In genomic region chrX:118974088-118974907, GRCh38 we compare ENCODE assay signal across 8 cellular contexts. TPM values are rescaled to one million over a fixed set of nuclear protein-coding genes. Genes with fewer than 3 reads are reported as not detected.
DNase-seq lines count a peak whose midpoint lies in the region; ATAC-seq and TF ChIP-seq lines count a peak whose summit lies in the region.

Gene LONRF3, plus strand, starts transcription at chrX:118974618. Its CDS starts 163 bp downstream, at chrX:118974781.

- H3K4me3 Mint-ChIP-seq in CD8-positive, alpha-beta T cell: peak within 1 kb of the TSS; percentile 87
- H3K4me3 Mint-ChIP-seq in IgD-negative memory B cell: peak within 1 kb of the TSS; percentile 81 to 94 (median 91)
- H3K4me3 Mint-ChIP-seq in immature natural killer cell: peak within 1 kb of the TSS; percentile 88 to 99 (median 89)

- H3K27ac Mint-ChIP-seq in CD8-positive, alpha-beta T cell: peak within 1 kb of the TSS; percentile 91
- H3K27ac Mint-ChIP-seq in IgD-negative memory B cell (peak within 1 kb of the TSS; percentile 53 to 96 (median 82)), immature natural killer cell (peak within 1 kb of the TSS; percentile 90 to 99 (median 96))

- H3K27me3 Mint-ChIP-seq in CD8-positive, alpha-beta T cell (ENCODE audit: low read depth): peaks cover 8% of the 10 kb centered on the region
- peaks cover 17% of the 10 kb centered on the region for H3K27me3 Mint-ChIP-seq in IgD-negative memory B cell
- H3K27me3 Mint-ChIP-seq in immature natural killer cell (ENCODE audit: low read depth in 3 of 3): peaks cover 14 to 18% (median 14%) of the 10 kb centered on the region in 3 donors

- in situ Hi-C loops in mammary epithelial cell (cut with MboI; ENCODE audit: low sequenced_read_pairs in 2 of 2): no loop called here

- peak within 1 kb of the TSS; percentile 68 for H2AFZ ChIP-seq in mammary epithelial cell (ENCODE audit: low read depth, low read length)

- no peaks in the 10 kb centered on the region for H3K36me3 ChIP-seq in CD8-positive, alpha-beta T cell (ENCODE audit: insufficient read depth, low read length)
- H3K36me3 ChIP-seq in WERI-Rb-1: no peaks in the 10 kb centered on the region
- no peaks in the 10 kb centered on the region for H3K36me3 ChIP-seq in mammary epithelial cell (ENCODE audit: insufficient read depth, low read length)
- H3K36me3 ChIP-seq in skeletal muscle tissue (ENCODE audit: control insufficient read depth in 3 of 3, insufficient read depth in 3 of 3, low read length in 3 of 3): no peaks in the 10 kb centered on the region

- WGBS in mammary epithelial cell (ENCODE audit: low coverage, missing lambda C conversion rate): 40% methylated on average over 13 of the region's 45 CpGs

- H3K4me1 ChIP-seq in CD8-positive, alpha-beta T cell (ENCODE audit: insufficient read depth, low read length): peaks cover 6% of the 10 kb centered on the region
- H3K4me1 ChIP-seq in mammary epithelial cell (ENCODE audit: insufficient read depth, low read length) (peaks cover 19% of the 10 kb centered on the region), skeletal muscle tissue (ENCODE audit: control insufficient read depth in 3 of 3, insufficient read depth in 3 of 3, low read length in 3 of 3) (peaks cover 2 to 13% (median 8%) of the 10 kb centered on the region in 3 donors)

- POLR2A ChIA-PET in CD8-positive, alpha-beta T cell (lab: Charles Lee): no interaction called here

- no peaks in the 10 kb centered on the region for H3K9me3 Mint-ChIP-seq in CD8-positive, alpha-beta T cell
- H3K9me3 Mint-ChIP-seq in IgD-negative memory B cell (peaks cover 0 to 2% (median 0%) of the 10 kb centered on the region in 3 donors), immature natural killer cell (no peaks in the 10 kb centered on the region)

- ATAC-seq in CD8-positive, alpha-beta T cell: peak; percentile 50

- no TSS peak for BruUV-seq in mammary epithelial cell (replicated peaks; lab: Mats Ljungman, UMichigan)

- H4K20me1 ChIP-seq in mammary epithelial cell (ENCODE audit: insufficient read depth, low read length): no peaks in the 10 kb centered on the region

- intact Hi-C loops in CD8-positive, alpha-beta T cell (cut with DNase I, micrococcal nuclease): loop anchor here in 1 of 2 experiments (2.0 to 10.0 kb wide), 2 partner anchors 31 to 261 kb away; partner anchors contain the start of gene PGRMC1
- intact Hi-C loops in mammary epithelial cell (cut with micrococcal nuclease): no loop called here

- peak within 1 kb of the TSS; percentile 49 for H3K27ac ChIP-seq in CD8-positive, alpha-beta T cell (ENCODE audit: low read depth, low read length)
- H3K27ac ChIP-seq in WERI-Rb-1 (no peak within 1 kb of the TSS), mammary epithelial cell (ENCODE audit: insufficient read depth, low read depth, low read length) (no peak within 1 kb of the TSS), skeletal muscle tissue (ENCODE audit: low read depth, low read length) (peak within 1 kb of the TSS; percentile 92)

- peak; percentile 26 to 75 (median 57) for DNase-seq in CD8-positive, alpha-beta T cell
- DNase-seq in WERI-Rb-1: peak; percentile 7
- DNase-seq in mammary epithelial cell: no peak
- DNase-seq in immature natural killer cell: peak; percentile 69 to 74 (median 72)
- DNase-seq in T1000 (lab: John Stamatoyannopoulos, UW): no peak
- DNase-seq in COLO829 (ENCODE audit: low spot score): no peak

- CTCF ChIA-PET in CD8-positive, alpha-beta T cell (lab: Charles Lee): interaction anchor here (0.6 kb wide), 1 partner anchor 96 kb away, joined by 3 read pairs; no protein-coding TSS in a partner anchor
- CTCF ChIA-PET in mammary epithelial cell (lab: Charles Lee; ENCODE audit: low non-redundant PET): no interaction called here

- H3K36me3 Mint-ChIP-seq in CD8-positive, alpha-beta T cell: peaks cover 2% of the 10 kb centered on the region
- H3K36me3 Mint-ChIP-seq in IgD-negative memory B cell: peaks cover 2% of the 10 kb centered on the region
- H3K36me3 Mint-ChIP-seq in immature natural killer cell: no peaks in the 10 kb centered on the region

- H3K27me3 ChIP-seq in CD8-positive, alpha-beta T cell (ENCODE audit: insufficient read depth, low read length): no peaks in the 10 kb centered on the region
- H3K27me3 ChIP-seq in WERI-Rb-1 (ENCODE audit: insufficient read depth, low read depth, severe bottlenecking): peaks cover 77% of the 10 kb centered on the region
- H3K27me3 ChIP-seq in mammary epithelial cell (ENCODE audit: insufficient read depth, low read length): peaks cover 10% of the 10 kb centered on the region
- peaks cover 0 to 3% (median 3%) of the 10 kb centered on the region in 3 donors for H3K27me3 ChIP-seq in skeletal muscle tissue (ENCODE audit: control insufficient read depth in 3 of 3, insufficient read depth in 3 of 3, low read length in 3 of 3)

- H3K4me1 Mint-ChIP-seq in CD8-positive, alpha-beta T cell (ENCODE audit: low read depth): peaks cover 21% of the 10 kb centered on the region
- H3K4me1 Mint-ChIP-seq in IgD-negative memory B cell (peaks cover 10 to 19% (median 10%) of the 10 kb centered on the region in 3 donors), immature natural killer cell (peaks cover 26 to 28% of the 10 kb centered on the region in 2 donors)

- TF ChIP-seq CTCF in CD8-positive, alpha-beta T cell (IDR thresholded peaks at IDR 0.05): no peak
- TF ChIP-seq CTCF in WERI-Rb-1 (IDR thresholded peaks at IDR 0.05; ENCODE audit: low read depth, low read length) (no peak), mammary epithelial cell (conservative IDR thresholded peaks at IDR 0.05 in 1 of 2, IDR thresholded peaks at IDR 0.05 in 1 of 2; ENCODE audit: extremely low read depth in 1 of 2, insufficient read depth in 1 of 2, low read depth in 1 of 2, low read length in 2 of 2) (no peak)

- peak within 1 kb of the TSS; percentile 90 for H3K4me2 ChIP-seq in mammary epithelial cell (ENCODE audit: insufficient read depth, low read depth, low read length)

- dilution Hi-C loops in mammary epithelial cell (cut with HindIII; ENCODE audit: low sequenced_read_pairs): no loop called here

- H3K9me3 ChIP-seq in CD8-positive, alpha-beta T cell (ENCODE audit: low read length): no peaks in the 10 kb centered on the region
- H3K9me3 ChIP-seq in WERI-Rb-1 (ENCODE audit: severe bottlenecking): no peaks in the 10 kb centered on the region
- H3K9me3 ChIP-seq in mammary epithelial cell (replicated peaks; ENCODE audit: insufficient read depth, low read length): peaks cover 7% of the 10 kb centered on the region
- H3K9me3 ChIP-seq in skeletal muscle tissue (ENCODE audit: control insufficient read depth in 3 of 3, low read length in 3 of 3): no peaks in the 10 kb centered on the region

- H3K9ac ChIP-seq in mammary epithelial cell (ENCODE audit: insufficient read depth, low read length) (no peak within 1 kb of the TSS), skeletal muscle tissue (ENCODE audit: low read depth in 1 of 3, low read length in 3 of 3) (peak within 1 kb of the TSS; percentile 68 to 89 (median 81))

- H3K79me2 ChIP-seq in mammary epithelial cell (ENCODE audit: insufficient read depth, low read length): no peaks in the 10 kb centered on the region

- peak within 1 kb of the TSS; percentile 72 for H3K4me3 ChIP-seq in CD8-positive, alpha-beta T cell (ENCODE audit: low read depth, low read length)
- H3K4me3 ChIP-seq in WERI-Rb-1 (ENCODE audit: low read depth, low read length) (no peak within 1 kb of the TSS), mammary epithelial cell (replicated peaks in 1 of 3; ENCODE audit: insufficient read depth in 1 of 3, low read depth in 2 of 3, low read length in 3 of 3) (peak within 1 kb of the TSS in 1 of 3 experiments; percentile 26), skeletal muscle tissue (ENCODE audit: low read length in 3 of 3) (peak within 1 kb of the TSS; percentile 75 to 80 (median 79))

RNA-seq across cellular contexts. Expression of gene LONRF3, which starts in this region (rescaled TPM):
- total RNA-seq in CD8-positive, alpha-beta T cell: 1 to 10 TPM; 3.8 to 4.3 TPM
- polyA plus RNA-seq in IgD-negative memory B cell (not detected), mammary epithelial cell (0.12 TPM), immature natural killer cell (1 to 10 TPM; 1.8 to 3.0 (median 2.3) TPM)
- total RNA-seq in mammary epithelial cell (1 to 10 TPM in 1 of 2 donors, not detected in 1; 3.2 TPM), skeletal muscle tissue (3.7 TPM)
- polyA minus RNA-seq in mammary epithelial cell: not detected

Comparison
In these comparisons a context has a peak if more than half of its experiments do, and no peak if none do; other contexts are left out.
1. DNase-seq: peak in CD8-positive, alpha-beta T cell (7 of 7), WERI-Rb-1 (single experiment) and immature natural killer cell (3 of 3); none in mammary epithelial cell (single experiment), T1000 (single experiment) and COLO829 (single experiment).
2. H3K27ac ChIP-seq: peak in CD8-positive, alpha-beta T cell (single experiment) and skeletal muscle tissue (single experiment); none in WERI-Rb-1 (single experiment) and mammary epithelial cell (single experiment).
3. Peak in every context shown above with its lines, with median percentiles within 50 percentile points of each other: H3K27ac Mint-ChIP-seq and H3K4me3 Mint-ChIP-seq.